ENCODE assay signal across 14 cellular contexts in the genomic region with DNA sequence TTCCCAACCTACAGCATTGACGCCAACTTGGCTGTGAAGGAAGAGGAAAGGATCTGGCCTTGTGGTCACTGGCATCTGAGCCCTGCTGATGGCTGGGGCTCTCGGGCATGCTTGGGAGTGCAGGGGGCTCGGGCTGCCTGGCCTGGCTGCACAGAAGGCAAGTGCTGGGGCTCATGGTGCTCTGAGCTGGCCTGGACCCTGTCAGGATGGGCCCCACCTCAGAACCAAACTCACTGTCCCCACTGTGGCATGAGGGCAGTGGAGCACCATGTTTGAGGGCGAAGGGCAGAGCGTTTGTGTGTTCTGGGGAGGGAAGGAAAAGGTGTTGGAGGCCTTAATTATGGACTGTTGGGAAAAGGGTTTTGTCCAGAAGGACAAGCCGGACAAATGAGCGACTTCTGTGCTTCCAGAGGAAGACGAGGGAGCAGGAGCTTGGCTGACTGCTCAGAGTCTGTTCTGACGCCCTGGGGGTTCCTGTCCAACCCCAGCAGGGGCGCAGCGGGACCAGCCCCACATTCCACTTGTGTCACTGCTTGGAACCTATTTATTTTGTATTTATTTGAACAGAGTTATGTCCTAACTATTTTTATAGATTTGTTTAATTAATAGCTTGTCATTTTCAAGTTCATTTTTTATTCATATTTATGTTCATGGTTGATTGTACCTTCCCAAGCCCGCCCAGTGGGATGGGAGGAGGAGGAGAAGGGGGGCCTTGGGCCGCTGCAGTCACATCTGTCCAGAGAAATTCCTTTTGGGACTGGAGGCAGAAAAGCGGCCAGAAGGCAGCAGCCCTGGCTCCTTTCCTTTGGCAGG. TPM values are rescaled to one million over a fixed set of nuclear protein-coding genes. Genes with fewer than 3 reads are reported as not detected.
DNase-seq lines count a peak whose midpoint lies in the region; ATAC-seq and TF ChIP-seq lines count a peak whose summit lies in the region.
"Had no signal": no experiment of that assay in that cellular context is flagged by ENCODE, and none has a peak within 500 bp of the region (broad histone marks: within the 10 kb centered on the region; RNA-seq: fewer than 3 reads in every experiment).

No MANE protein-coding gene starts in this region.

- H3K4me1 Mint-ChIP-seq in activated CD8-positive, alpha-beta T cell treated with anti-CD3 and anti-CD28 coated beads, Interleukin-2, amount 10 ng/mL, durations not matched to agents 7 days and 5 days (ENCODE audit: low read depth) = peaks cover 18% of the 10 kb centered on the region
- H3K4me1 Mint-ChIP-seq in activated CD8-positive, alpha-beta T cell treated with anti-CD3 and anti-CD28 coated beads for 36 hours (ENCODE audit: low read depth) = peaks cover 13% of the 10 kb centered on the region
- peaks cover 21% of the 10 kb centered on the region for H3K4me1 Mint-ChIP-seq in glutamatergic neuron (ENCODE audit: low read depth, unreplicated experiment)
- H3K4me1 Mint-ChIP-seq in activated CD4-positive, alpha-beta T cell treated with anti-CD3 and anti-CD28 coated beads, Interleukin-2, amount 10 ng/mL, durations not matched to agents 7 days and 5 days = peaks cover 16% of the 10 kb centered on the region

- in situ Hi-C loops in Panc1 (cut with HindIII; ENCODE audit: low pct_unique_long_range_greater_than_20kb, low sequenced_read_pairs) = no loop called here

- POLR2A ChIA-PET in activated CD8-positive, alpha-beta T cell treated with anti-CD3 and anti-CD28 coated beads, Interleukin-2, amount 10 ng/mL, durations not matched to agents 7 days and 5 days (lab: Charles Lee) = no interaction called here
- POLR2A ChIA-PET in activated CD8-positive, alpha-beta T cell treated with anti-CD3 and anti-CD28 coated beads for 36 hours (lab: Charles Lee) = no interaction called here
- POLR2A ChIA-PET in Panc1 (lab: Charles Lee) = no interaction called here
- POLR2A ChIA-PET in activated CD4-positive, alpha-beta T cell treated with anti-CD3 and anti-CD28 coated beads, Interleukin-2, amount 10 ng/mL, durations not matched to agents 7 days and 5 days (lab: Charles Lee) = no interaction called here

- no peak for TF ChIP-seq EP300 in sigmoid colon (IDR thresholded peaks at IDR 0.05)

- no peaks in the 10 kb centered on the region for H3K27me3 Mint-ChIP-seq in activated CD8-positive, alpha-beta T cell treated with anti-CD3 and anti-CD28 coated beads, Interleukin-2, amount 10 ng/mL, durations not matched to agents 7 days and 5 days (ENCODE audit: low read depth)
- no peaks in the 10 kb centered on the region for H3K27me3 Mint-ChIP-seq in activated CD8-positive, alpha-beta T cell treated with anti-CD3 and anti-CD28 coated beads for 36 hours
- peaks cover 9% of the 10 kb centered on the region for H3K27me3 Mint-ChIP-seq in glutamatergic neuron (ENCODE audit: unreplicated experiment)
- no peaks in the 10 kb centered on the region for H3K27me3 Mint-ChIP-seq in activated CD4-positive, alpha-beta T cell treated with anti-CD3 and anti-CD28 coated beads, Interleukin-2, amount 10 ng/mL, durations not matched to agents 7 days and 5 days
- H3K27me3 Mint-ChIP-seq: effector memory CD8-positive, alpha-beta T cell had no signal

- H3K4me3 Mint-ChIP-seq in activated CD8-positive, alpha-beta T cell treated with anti-CD3 and anti-CD28 coated beads, Interleukin-2, amount 10 ng/mL, durations not matched to agents 7 days and 5 days = no peak overlapping the region
- H3K4me3 Mint-ChIP-seq in activated CD8-positive, alpha-beta T cell treated with anti-CD3 and anti-CD28 coated beads for 36 hours = no peak overlapping the region
- H3K4me3 Mint-ChIP-seq in glutamatergic neuron (ENCODE audit: unreplicated experiment) = peak overlapping the region; percentile 32
- H3K4me3 Mint-ChIP-seq in activated CD4-positive, alpha-beta T cell treated with anti-CD3 and anti-CD28 coated beads, Interleukin-2, amount 10 ng/mL, durations not matched to agents 7 days and 5 days = no peak overlapping the region
- H3K4me3 Mint-ChIP-seq: effector memory CD8-positive, alpha-beta T cell had no signal

- WGBS in sigmoid colon, 2 donors = 81 to 88% methylated on average over 14 of the region's 14 CpGs

- H3K27ac ChIP-seq in Panc1 (ENCODE audit: low read length) (no peak overlapping the region), sigmoid colon (no peak overlapping the region)
- H3K27ac ChIP-seq: tibial artery had no signal

- no peaks in the 10 kb centered on the region for H3K4me1 ChIP-seq in Panc1 (ENCODE audit: control insufficient read depth, insufficient read depth, low read length)
- H3K4me1 ChIP-seq in sigmoid colon = no peaks in the 10 kb centered on the region

- H3K4me3 ChIP-seq in Panc1 (ENCODE audit: low read depth in 2 of 2, low read length in 2 of 2) (no peak overlapping the region), sigmoid colon (no peak overlapping the region)
- H3K4me3 ChIP-seq: tibial artery had no signal

- no peaks in the 10 kb centered on the region for H3K9me3 Mint-ChIP-seq in activated CD8-positive, alpha-beta T cell treated with anti-CD3 and anti-CD28 coated beads, Interleukin-2, amount 10 ng/mL, durations not matched to agents 7 days and 5 days (ENCODE audit: insufficient read depth)
- no peaks in the 10 kb centered on the region for H3K9me3 Mint-ChIP-seq in activated CD8-positive, alpha-beta T cell treated with anti-CD3 and anti-CD28 coated beads for 36 hours
- peaks cover 4% of the 10 kb centered on the region for H3K9me3 Mint-ChIP-seq in glutamatergic neuron (ENCODE audit: unreplicated experiment)
- no peaks in the 10 kb centered on the region for H3K9me3 Mint-ChIP-seq in activated CD4-positive, alpha-beta T cell treated with anti-CD3 and anti-CD28 coated beads, Interleukin-2, amount 10 ng/mL, durations not matched to agents 7 days and 5 days
- H3K9me3 Mint-ChIP-seq: effector memory CD8-positive, alpha-beta T cell had no signal

- H3K36me3 Mint-ChIP-seq in activated CD8-positive, alpha-beta T cell treated with anti-CD3 and anti-CD28 coated beads, Interleukin-2, amount 10 ng/mL, durations not matched to agents 7 days and 5 days (ENCODE audit: low read depth) = peaks cover 50% of the 10 kb centered on the region
- peaks cover 22% of the 10 kb centered on the region for H3K36me3 Mint-ChIP-seq in activated CD8-positive, alpha-beta T cell treated with anti-CD3 and anti-CD28 coated beads for 36 hours (ENCODE audit: low read depth)
- H3K36me3 Mint-ChIP-seq in glutamatergic neuron (ENCODE audit: unreplicated experiment) = no peaks in the 10 kb centered on the region
- peaks cover 38% of the 10 kb centered on the region for H3K36me3 Mint-ChIP-seq in activated CD4-positive, alpha-beta T cell treated with anti-CD3 and anti-CD28 coated beads, Interleukin-2, amount 10 ng/mL, durations not matched to agents 7 days and 5 days (ENCODE audit: low read depth)

- H3K27me3 ChIP-seq in Panc1 (ENCODE audit: control insufficient read depth, insufficient read depth, low read length) = no peaks in the 10 kb centered on the region
- no peaks in the 10 kb centered on the region for H3K27me3 ChIP-seq in sigmoid colon
- H3K27me3 ChIP-seq: tibial artery had no signal

- ATAC-seq in activated CD8-positive, alpha-beta T cell treated with anti-CD3 and anti-CD28 coated beads, Interleukin-2, amount 10 ng/mL, durations not matched to agents 7 days and 5 days = no peak
- no peak for ATAC-seq in activated CD8-positive, alpha-beta T cell treated with anti-CD3 and anti-CD28 coated beads for 36 hours
- ATAC-seq in Panc1 = no peak
- ATAC-seq: effector memory CD8-positive, alpha-beta T cell had no signal

- TF ChIP-seq CTCF in activated CD8-positive, alpha-beta T cell treated with anti-CD3 and anti-CD28 coated beads for 36 hours (IDR thresholded peaks at IDR 0.05) = no peak
- TF ChIP-seq CTCF in Panc1 (IDR thresholded peaks at IDR 0.05) (no peak), glutamatergic neuron (IDR thresholded peaks at IDR 0.05; ENCODE audit: partially characterized antibody, unreplicated experiment) (no peak), sigmoid colon (IDR thresholded peaks at IDR 0.05) (no peak)

- DNase-seq in activated CD8-positive, alpha-beta T cell treated with anti-CD3 and anti-CD28 coated beads, Interleukin-2, amount 10 ng/mL, durations not matched to agents 7 days and 5 days = no peak
- no peak for DNase-seq in activated CD8-positive, alpha-beta T cell treated with anti-CD3 and anti-CD28 coated beads for 36 hours
- DNase-seq in Panc1 (ENCODE audit: low read depth, low spot score) = no peak
- DNase-seq in glutamatergic neuron = no peak
- peak; percentile 63 for DNase-seq in sigmoid colon
- no peak for DNase-seq in activated CD4-positive, alpha-beta T cell treated with anti-CD3 and anti-CD28 coated beads, Interleukin-2, amount 10 ng/mL, durations not matched to agents 7 days and 5 days
- DNase-seq in NCI-H510A (lab: John Stamatoyannopoulos, UW) = no peak
- no peak for DNase-seq in NCI-H1417 treated with DMSO at 0.1 percent for 48 hours (lab: John Stamatoyannopoulos, UW)
- DNase-seq: activated naive CD4-positive, alpha-beta T cell treated with Interleukin-2 at 50 U/mL for 16 hours; effector memory CD8-positive, alpha-beta T cell; NCI-H748 treated with DMSO at 0.1 percent for 48 hours; SW 1271; tibial artery had no signal

- BruUV-seq in Panc1 (replicated peaks; lab: Mats Ljungman, UMichigan) = TSS peak; percentile 64

- H3K27ac Mint-ChIP-seq in activated CD8-positive, alpha-beta T cell treated with anti-CD3 and anti-CD28 coated beads, Interleukin-2, amount 10 ng/mL, durations not matched to agents 7 days and 5 days = peak overlapping the region; percentile 54
- H3K27ac Mint-ChIP-seq in activated CD8-positive, alpha-beta T cell treated with anti-CD3 and anti-CD28 coated beads for 36 hours = no peak overlapping the region
- H3K27ac Mint-ChIP-seq in glutamatergic neuron (ENCODE audit: unreplicated experiment) = peak overlapping the region; percentile 71
- H3K27ac Mint-ChIP-seq in activated CD4-positive, alpha-beta T cell treated with anti-CD3 and anti-CD28 coated beads, Interleukin-2, amount 10 ng/mL, durations not matched to agents 7 days and 5 days = no peak overlapping the region

- CTCF ChIA-PET in activated CD8-positive, alpha-beta T cell treated with anti-CD3 and anti-CD28 coated beads, Interleukin-2, amount 10 ng/mL, durations not matched to agents 7 days and 5 days (lab: Charles Lee) = interaction anchor here (1.2 to 2.7 kb wide), 2 partner anchors 10 to 165 kb away, joined by 3 to 16 read pairs; no protein-coding TSS in a partner anchor
- CTCF ChIA-PET in activated CD8-positive, alpha-beta T cell treated with anti-CD3 and anti-CD28 coated beads for 36 hours (lab: Charles Lee) = interaction anchor here (0.6 to 2.6 kb wide), 5 partner anchors 10 to 164 kb away, joined by 3 to 22 read pairs (median 3); no protein-coding TSS in a partner anchor
- CTCF ChIA-PET in Panc1 (lab: Charles Lee) = no interaction called here
- CTCF ChIA-PET in activated CD4-positive, alpha-beta T cell treated with anti-CD3 and anti-CD28 coated beads, Interleukin-2, amount 10 ng/mL, durations not matched to agents 7 days and 5 days (lab: Charles Lee) = interaction anchor here (1.2 to 7.7 kb wide), 5 partner anchors 8 to 58 kb away, joined by 3 to 54 read pairs (median 5); no protein-coding TSS in a partner anchor

- intact Hi-C loops in activated CD8-positive, alpha-beta T cell treated with anti-CD3 and anti-CD28 coated beads for 36 hours (cut with micrococcal nuclease) = no loop called here
- intact Hi-C loops in Panc1 (cut with micrococcal nuclease; ENCODE audit: unreplicated experiment) (no loop called here), sigmoid colon (cut with DNase I) (no loop called here)

- H3K36me3 ChIP-seq in Panc1 (ENCODE audit: control insufficient read depth, insufficient read depth, low read length) (no peaks in the 10 kb centered on the region), sigmoid colon (peaks cover 33 to 62% (median 42%) of the 10 kb centered on the region in 4 donors)

- H3K9me3 ChIP-seq in Panc1 (ENCODE audit: control insufficient read depth, insufficient read depth, low read depth, low read length) (no peaks in the 10 kb centered on the region), sigmoid colon (no peaks in the 10 kb centered on the region)
- H3K9me3 ChIP-seq: tibial artery had no signal

- TF ChIP-seq POLR2A in sigmoid colon (IDR thresholded peaks at IDR 0.05) = no peak

RNA-seq across cellular contexts. Expression of a gene that starts 19.4 kb away (rescaled TPM):
- 10 to 100 TPM; 51.8 to 57.7 TPM for total RNA-seq in activated CD8-positive, alpha-beta T cell treated with anti-CD3 and anti-CD28 coated beads, Interleukin-2, amount 10 ng/mL, durations not matched to agents 7 days and 5 days
- total RNA-seq in activated CD8-positive, alpha-beta T cell treated with anti-CD3 and anti-CD28 coated beads for 36 hours = 10 to 100 TPM; 40.8 to 49.5 TPM
- total RNA-seq in Panc1 (2021; ENCODE audit: unreplicated experiment) (76.8 TPM), glutamatergic neuron (ENCODE audit: unreplicated experiment) (85.1 TPM), sigmoid colon (100 to 1,000 TPM in 2 of 4 donors, 10 to 100 TPM in 2; 60.0 to 119 (median 97.5) TPM)
- 151 TPM for polyA plus RNA-seq in Panc1 (2012; ENCODE audit: insufficient read length)
- polyA plus RNA-seq in sigmoid colon = 10 to 100 TPM; 56.5 to 82.2 (median 66.1) TPM
- total RNA-seq in activated CD4-positive, alpha-beta T cell treated with anti-CD3 and anti-CD28 coated beads, Interleukin-2, amount 10 ng/mL, durations not matched to agents 7 days and 5 days = 10 to 100 TPM; 57.2 to 59.9 TPM

RNA-seq across cellular contexts. Expression of a gene that starts 40.1 kb away (rescaled TPM):
- 10 to 100 TPM; 17.2 to 19.2 TPM for total RNA-seq in activated CD8-positive, alpha-beta T cell treated with anti-CD3 and anti-CD28 coated beads, Interleukin-2, amount 10 ng/mL, durations not matched to agents 7 days and 5 days
- 10 to 100 TPM; 12.9 to 14.6 TPM for total RNA-seq in activated CD8-positive, alpha-beta T cell treated with anti-CD3 and anti-CD28 coated beads for 36 hours
- total RNA-seq in Panc1 (2021; ENCODE audit: unreplicated experiment) (10.7 TPM), glutamatergic neuron (ENCODE audit: unreplicated experiment) (33.0 TPM), sigmoid colon (10 to 100 TPM; 10.2 to 77.2 (median 12.9) TPM)
- 6.8 TPM for polyA plus RNA-seq in Panc1 (2012; ENCODE audit: insufficient read length)
- 10 to 100 TPM; 16.6 to 19.4 (median 16.8) TPM for polyA plus RNA-seq in sigmoid colon
- total RNA-seq in activated CD4-positive, alpha-beta T cell treated with anti-CD3 and anti-CD28 coated beads, Interleukin-2, amount 10 ng/mL, durations not matched to agents 7 days and 5 days = 10 to 100 TPM; 14.6 to 18.4 TPM

RNA-seq across cellular contexts. Expression of a gene that starts 41.1 kb away (rescaled TPM):
- total RNA-seq in activated CD8-positive, alpha-beta T cell treated with anti-CD3 and anti-CD28 coated beads, Interleukin-2, amount 10 ng/mL, durations not matched to agents 7 days and 5 days = 10 to 100 TPM; 13.3 to 15.4 TPM
- 10 to 100 TPM in 1 of 2 experiments, 1 to 10 TPM in 1; 8.4 to 11.8 TPM for total RNA-seq in activated CD8-positive, alpha-beta T cell treated with anti-CD3 and anti-CD28 coated beads for 36 hours
- total RNA-seq in Panc1 (2021; ENCODE audit: unreplicated experiment) (14.6 TPM), glutamatergic neuron (ENCODE audit: unreplicated experiment) (6.2 TPM), sigmoid colon (10 to 100 TPM in 1 of 4 donors, 1 to 10 TPM in 3; 5.5 to 10.7 (median 6.3) TPM)
- polyA plus RNA-seq in Panc1 (2012; ENCODE audit: insufficient read length) = 19.1 TPM
- 10 to 100 TPM in 1 of 3 donors, 1 to 10 TPM in 2; 8.4 to 11.0 (median 8.6) TPM for polyA plus RNA-seq in sigmoid colon
- total RNA-seq in activated CD4-positive, alpha-beta T cell treated with anti-CD3 and anti-CD28 coated beads, Interleukin-2, amount 10 ng/mL, durations not matched to agents 7 days and 5 days = 10 to 100 TPM; 13.9 to 14.2 TPM

RNA-seq across cellular contexts. Expression of a gene that starts 41.1 kb away (rescaled TPM):
- not detected for total RNA-seq in activated CD8-positive, alpha-beta T cell treated with anti-CD3 and anti-CD28 coated beads, Interleukin-2, amount 10 ng/mL, durations not matched to agents 7 days and 5 days
- not detected for total RNA-seq in activated CD8-positive, alpha-beta T cell treated with anti-CD3 and anti-CD28 coated beads for 36 hours
- 1.0 TPM for total RNA-seq in Panc1 (2021; ENCODE audit: unreplicated experiment)
- not detected for polyA plus RNA-seq in Panc1 (2012; ENCODE audit: insufficient read length)
- total RNA-seq in glutamatergic neuron (ENCODE audit: unreplicated experiment) = not detected
- total RNA-seq in sigmoid colon = not detected
- polyA plus RNA-seq in sigmoid colon = 1,000 to 10,000 TPM in 1 of 3 donors, 10 to 100 TPM in 1, 1 to 10 TPM in 1; 9.6 to 1,818 (median 79.8) TPM
- total RNA-seq in activated CD4-positive, alpha-beta T cell treated with anti-CD3 and anti-CD28 coated beads, Interleukin-2, amount 10 ng/mL, durations not matched to agents 7 days and 5 days = not detected
- total RNA-seq: Daoy had no signal

RNA-seq across cellular contexts. Expression of a gene that starts 51.9 kb away (rescaled TPM):
- total RNA-seq in activated CD8-positive, alpha-beta T cell treated with anti-CD3 and anti-CD28 coated beads, Interleukin-2, amount 10 ng/mL, durations not matched to agents 7 days and 5 days = 100 to 1,000 TPM in 1 of 2 experiments, 10 to 100 TPM in 1; 94.3 to 105 TPM
- 100 to 1,000 TPM; 127 to 132 TPM for total RNA-seq in activated CD8-positive, alpha-beta T cell treated with anti-CD3 and anti-CD28 coated beads for 36 hours
- total RNA-seq in Panc1 (2021; ENCODE audit: unreplicated experiment) = 48.5 TPM
- 62.5 TPM for polyA plus RNA-seq in Panc1 (2012; ENCODE audit: insufficient read length)
- 147 TPM for total RNA-seq in glutamatergic neuron (ENCODE audit: unreplicated experiment)
- total RNA-seq in sigmoid colon = 100 to 1,000 TPM; 158 to 273 (median 204) TPM
- polyA plus RNA-seq in sigmoid colon = 100 to 1,000 TPM; 111 to 123 (median 113) TPM
- 10 to 100 TPM; 92.5 to 94.2 TPM for total RNA-seq in activated CD4-positive, alpha-beta T cell treated with anti-CD3 and anti-CD28 coated beads, Interleukin-2, amount 10 ng/mL, durations not matched to agents 7 days and 5 days

Comparison
In these comparisons a context has a peak if more than half of its experiments do, and no peak if none do; other contexts are left out.
1. H3K27ac Mint-ChIP-seq: peak in activated CD8-positive, alpha-beta T cell treated with anti-CD3 and anti-CD28 coated beads, Interleukin-2, amount 10 ng/mL, durations not matched to agents 7 days and 5 days (single experiment) and glutamatergic neuron (single experiment); none in activated CD8-positive, alpha-beta T cell treated with anti-CD3 and anti-CD28 coated beads for 36 hours (single experiment) and activated CD4-positive, alpha-beta T cell treated with anti-CD3 and anti-CD28 coated beads, Interleukin-2, amount 10 ng/mL, durations not matched to agents 7 days and 5 days (single experiment).